In genomic region chr11:15509082-15509481, GRCh38 we compare ENCODE assay signal across 36 cellular contexts.
DNase-seq lines count a peak whose midpoint lies in the region; ATAC-seq, FAIRE-seq and TF ChIP-seq lines count a peak whose summit lies in the region.
"Had no signal": no experiment of that assay in that cellular context is flagged by ENCODE, and none has a peak within 500 bp of the region (broad histone marks: within the 10 kb centered on the region; RNA-seq: fewer than 3 reads in every experiment).

No MANE protein-coding gene starts in this region.

- peaks cover 17% of the 10 kb centered on the region for H3K4me1 Mint-ChIP-seq in mesothelial cell of epicardium
- H3K4me1 Mint-ChIP-seq in neural progenitor cell, result no peaks in the 10 kb centered on the region
- H3K4me1 Mint-ChIP-seq: B cell; CD14-positive monocyte; CD4-positive, alpha-beta memory T cell; CD4-positive, CD25-positive, alpha-beta regulatory T cell; CD8-positive, alpha-beta memory T cell had no signal

- TF ChIP-seq CTCF in HEK293 (tag by site-specific recombination; IDR thresholded peaks at IDR 0.05), result no peak
- no peak for TF ChIP-seq CTCF in mesothelial cell of epicardium (IDR thresholded peaks at IDR 0.05; ENCODE audit: unreplicated experiment)
- no peak for TF ChIP-seq CTCF in neural progenitor cell (IDR thresholded peaks at IDR 0.05)
- TF ChIP-seq CTCF in HepG2 (CRISPR knock-in tag; IDR thresholded peaks at IDR 0.05), result no peak

- no peaks in the 10 kb centered on the region for H3F3A ChIP-seq in neural progenitor cell (ENCODE audit: low read depth)

- H3K9me3 ChIP-seq in HEK293 (ENCODE audit: control insufficient read depth, insufficient read depth, low read depth, low read length), result no peaks in the 10 kb centered on the region
- no peaks in the 10 kb centered on the region for H3K9me3 ChIP-seq in neural progenitor cell (ENCODE audit: low read depth)
- H3K9me3 ChIP-seq in HepG2 (ENCODE audit: low read length), result no peaks in the 10 kb centered on the region
- H3K9me3 ChIP-seq: BE2C, BLaER1, Caco-2 had no signal

- no peak for FAIRE-seq in RCC 7860 (lab: Jason Lieb, UNC)
- FAIRE-seq in HepG2 (lab: Jason Lieb, UNC), result no peak
- FAIRE-seq: A549, D721Med had no signal

- no peak for TF ChIP-seq POLR2A in HepG2 (IDR thresholded peaks at IDR 0.05; ENCODE audit: insufficient read depth in 1 of 2, low read depth in 2 of 2, low read length in 2 of 2)

- no TSS peak for BruUV-seq in HepG2 (replicated peaks; lab: Mats Ljungman, UMichigan)

- H2AFZ ChIP-seq in neural progenitor cell (replicated peaks) (peak overlapping the region; percentile 27), HepG2 (ENCODE audit: low read length) (no peak overlapping the region)

- H4K20me1 ChIP-seq in neural progenitor cell (ENCODE audit: low read depth) (no peaks in the 10 kb centered on the region), HepG2 (ENCODE audit: insufficient read depth, low read length) (no peaks in the 10 kb centered on the region)
- H4K20me1 ChIP-seq: BLaER1; BLaER1 treated with 17β-estradiol and CSF1 and Interleukin-3, amounts not matched to agents 10 nM and 100 nM had no signal

- no peaks in the 10 kb centered on the region for H3K36me3 ChIP-seq in HEK293 (ENCODE audit: control insufficient read depth in 2 of 2, insufficient read depth in 1 of 2, low read length in 2 of 2)
- H3K36me3 ChIP-seq in neural progenitor cell, result no peaks in the 10 kb centered on the region
- H3K36me3 ChIP-seq in HepG2 (replicated peaks in 1 of 2; ENCODE audit: control insufficient read depth in 1 of 2, insufficient read depth in 2 of 2, low read length in 2 of 2), result no peaks in the 10 kb centered on the region
- H3K36me3 ChIP-seq: BE2C; BLaER1; BLaER1 treated with 17β-estradiol and CSF1 and Interleukin-3, amounts not matched to agents 10 nM and 100 nM had no signal

- in situ Hi-C loops in HepG2 (cut with HindIII; ENCODE audit: extremely low pct_ligation_motif_present, low pct_unique_long_range_greater_than_20kb), result no loop called here

- H3K27ac Mint-ChIP-seq in mesothelial cell of epicardium (peak overlapping the region; percentile 19), neural progenitor cell (no peak overlapping the region)
- H3K27ac Mint-ChIP-seq: B cell; CD14-positive monocyte; CD4-positive, alpha-beta memory T cell; CD4-positive, alpha-beta T cell; CD4-positive, CD25-positive, alpha-beta regulatory T cell; CD8-positive, alpha-beta T cell had no signal

- intact Hi-C loops in HepG2 (cut with micrococcal nuclease; ENCODE audit: unreplicated experiment), result no loop called here

- no peaks in the 10 kb centered on the region for H3K27me3 ChIP-seq in neural progenitor cell
- no peaks in the 10 kb centered on the region for H3K27me3 ChIP-seq in HepG2 (ENCODE audit: control insufficient read depth in 1 of 2, insufficient read depth in 2 of 2, low read length in 2 of 2)
- H3K27me3 ChIP-seq: BE2C; BLaER1; BLaER1 treated with 17β-estradiol and CSF1 and Interleukin-3, amounts not matched to agents 10 nM and 100 nM had no signal

- POLR2A ChIA-PET in HEK293 (lab: Yijun Ruan, JAX) (no interaction called here), HepG2 (lab: Yijun Ruan, JAX) (no interaction called here)

- WGBS in HepG2 (ENCODE audit: low lambda C conversion rate), result 31% methylated on average over 2 of the region's 2 CpGs

- ATAC-seq in HG02642 (IDR thresholded peaks at IDR 0.05; ENCODE audit: poor library complexity, unreplicated experiment) (no peak), HepG2 (no peak)
- ATAC-seq: A549; CD8-positive, alpha-beta T cell had no signal

- H3K27me3 Mint-ChIP-seq in mesothelial cell of epicardium (ENCODE audit: low read depth) (no peaks in the 10 kb centered on the region), neural progenitor cell (ENCODE audit: insufficient read depth, low read depth) (peaks cover 3% of the 10 kb centered on the region)
- H3K27me3 Mint-ChIP-seq: B cell; CD4-positive, alpha-beta memory T cell; CD4-positive, alpha-beta T cell; CD4-positive, CD25-positive, alpha-beta regulatory T cell; CD8-positive, alpha-beta memory T cell had no signal

- H3K4me1 ChIP-seq in HEK293 (ENCODE audit: control insufficient read depth, insufficient read depth, low read length) (no peaks in the 10 kb centered on the region), neural progenitor cell (no peaks in the 10 kb centered on the region), HepG2 (ENCODE audit: insufficient read depth, low read length) (no peaks in the 10 kb centered on the region)
- H3K4me1 ChIP-seq: A549, BE2C had no signal

- H3K4me2 ChIP-seq in neural progenitor cell (no peak overlapping the region), HepG2 (ENCODE audit: low read depth, low read length) (no peak overlapping the region)
- H3K4me2 ChIP-seq: A549, BLaER1 had no signal

- CTCF ChIA-PET in HEK293 (lab: Yijun Ruan, JAX), result no interaction called here
- CTCF ChIA-PET in HepG2 (lab: Yijun Ruan, JAX; ENCODE audit: low intra/inter-chr PET ratio, low total read pairs), result no interaction called here

- H3K4me3 ChIP-seq in HEK293 (ENCODE audit: low read depth, low read length) (no peak overlapping the region), neural progenitor cell (no peak overlapping the region), HepG2 (replicated peaks in 1 of 3; ENCODE audit: insufficient read depth in 1 of 3, low read depth in 2 of 3, low read length in 3 of 3) (no peak overlapping the region)
- H3K4me3 ChIP-seq: A549; BLaER1; BLaER1 treated with 17β-estradiol and CSF1 and Interleukin-3, amounts not matched to agents 10 nM and 100 nM had no signal

- DNase-seq in mesothelial cell of epicardium (ENCODE audit: low spot score in 2 of 2, unreplicated experiment in 2 of 2), result no peak
- DNase-seq in neural progenitor cell (ENCODE audit: low spot score), result no peak
- DNase-seq in putamen (ENCODE audit: low spot score), result peak; percentile 3
- DNase-seq in RCC 7860 (ENCODE audit: low spot score), result no peak
- no peak for DNase-seq in HT-29 (ENCODE audit: low spot score)
- no peak for DNase-seq in HepG2 (ENCODE audit: low spot score)
- DNase-seq: 8988T; ACHN; AML-193; BE2C; C1 segment of cervical spinal cord; Caco-2; Calu3; CD4-positive, alpha-beta memory T cell; CD4-positive, alpha-beta T cell; CD4-positive, CD25-positive, alpha-beta regulatory T cell; CD8-positive, alpha-beta memory T cell; CD8-positive, alpha-beta T cell; COR-L47; DMS 273 treated with DMSO at 0.1 percent for 48 hours; DMS153; DMS53; DMS79; DMS79 treated with DMSO at 0.1 percent for 48 hours; DND-41; EL had no signal

- TF ChIP-seq RAD21 in HepG2 (CRISPR knock-in tag; IDR thresholded peaks at IDR 0.05), result no peak

- no peak for TF ChIP-seq EP300 in HepG2 (IDR thresholded peaks at IDR 0.05; ENCODE audit: low read depth in 2 of 2, low read length in 2 of 2)
- no peak for TF ChIP-seq EP300 in HepG2 (CRISPR knock-in tag; IDR thresholded peaks at IDR 0.05; ENCODE audit: borderline replicate concordance)

- H3K4me3 Mint-ChIP-seq in mesothelial cell of epicardium (no peak overlapping the region), neural progenitor cell (no peak overlapping the region)
- H3K4me3 Mint-ChIP-seq: B cell; CD14-positive monocyte; CD4-positive, alpha-beta memory T cell; CD4-positive, alpha-beta T cell; CD4-positive, CD25-positive, alpha-beta regulatory T cell; CD8-positive, alpha-beta memory T cell; CD8-positive, alpha-beta T cell had no signal

- no peaks in the 10 kb centered on the region for H3K9me3 Mint-ChIP-seq in mesothelial cell of epicardium
- no peaks in the 10 kb centered on the region for H3K9me3 Mint-ChIP-seq in neural progenitor cell

- H3K27ac ChIP-seq in HEK293 (ENCODE audit: extremely low read depth, low read depth, low read length) (no peak overlapping the region), neural progenitor cell (no peak overlapping the region), HepG2 (ENCODE audit: extremely low read length, insufficient read depth, low read length) (no peak overlapping the region)
- H3K27ac ChIP-seq: 22Rv1; A549; BLaER1; BLaER1 treated with 17β-estradiol and CSF1 and Interleukin-3, amounts not matched to agents 10 nM and 100 nM; C4-2B had no signal

- H3K36me3 Mint-ChIP-seq in mesothelial cell of epicardium (no peaks in the 10 kb centered on the region), neural progenitor cell (no peaks in the 10 kb centered on the region)
- H3K36me3 Mint-ChIP-seq: CD14-positive monocyte; CD4-positive, alpha-beta memory T cell; CD4-positive, CD25-positive, alpha-beta regulatory T cell; CD8-positive, alpha-beta T cell had no signal

- H3K79me2 ChIP-seq in neural progenitor cell (ENCODE audit: low read depth), result no peaks in the 10 kb centered on the region
- no peaks in the 10 kb centered on the region for H3K79me2 ChIP-seq in HepG2 (ENCODE audit: insufficient read depth, low read length)

- no peak overlapping the region for H3K9ac ChIP-seq in neural progenitor cell
- H3K9ac ChIP-seq in HepG2 (ENCODE audit: insufficient read depth, low read depth, low read length), result no peak overlapping the region
- H3K9ac ChIP-seq: BLaER1; BLaER1 treated with 17β-estradiol and CSF1 and Interleukin-3, amounts not matched to agents 10 nM and 100 nM had no signal

TF ChIP-seq in HEK293, 187 proteins besides CTCF, POLR2A, EP300 and RAD21 (continues in another document):
- peak; percentile 62; the same call in 1 of the 2 replicates for TF ChIP-seq EGR2 (tag by site-specific recombination; IDR thresholded peaks at IDR 0.05; ENCODE audit: low read depth)
- no peak for TF ChIP-seq ZNF639 (tag by site-specific recombination; IDR thresholded peaks at IDR 0.05)

TF ChIP-seq in HepG2, 621 proteins besides CTCF, POLR2A, EP300 and RAD21 (continues in another document):
- TF ChIP-seq SUZ12 (IDR thresholded peaks at IDR 0.05; ENCODE audit: low read depth, low read length), result no peak
- no peak for TF ChIP-seq ZBTB10 (CRISPR knock-in tag; IDR thresholded peaks at IDR 0.05; ENCODE audit: borderline replicate concordance)
